8 cellular contexts compared by ENCODE assay signal in the genomic region with DNA sequence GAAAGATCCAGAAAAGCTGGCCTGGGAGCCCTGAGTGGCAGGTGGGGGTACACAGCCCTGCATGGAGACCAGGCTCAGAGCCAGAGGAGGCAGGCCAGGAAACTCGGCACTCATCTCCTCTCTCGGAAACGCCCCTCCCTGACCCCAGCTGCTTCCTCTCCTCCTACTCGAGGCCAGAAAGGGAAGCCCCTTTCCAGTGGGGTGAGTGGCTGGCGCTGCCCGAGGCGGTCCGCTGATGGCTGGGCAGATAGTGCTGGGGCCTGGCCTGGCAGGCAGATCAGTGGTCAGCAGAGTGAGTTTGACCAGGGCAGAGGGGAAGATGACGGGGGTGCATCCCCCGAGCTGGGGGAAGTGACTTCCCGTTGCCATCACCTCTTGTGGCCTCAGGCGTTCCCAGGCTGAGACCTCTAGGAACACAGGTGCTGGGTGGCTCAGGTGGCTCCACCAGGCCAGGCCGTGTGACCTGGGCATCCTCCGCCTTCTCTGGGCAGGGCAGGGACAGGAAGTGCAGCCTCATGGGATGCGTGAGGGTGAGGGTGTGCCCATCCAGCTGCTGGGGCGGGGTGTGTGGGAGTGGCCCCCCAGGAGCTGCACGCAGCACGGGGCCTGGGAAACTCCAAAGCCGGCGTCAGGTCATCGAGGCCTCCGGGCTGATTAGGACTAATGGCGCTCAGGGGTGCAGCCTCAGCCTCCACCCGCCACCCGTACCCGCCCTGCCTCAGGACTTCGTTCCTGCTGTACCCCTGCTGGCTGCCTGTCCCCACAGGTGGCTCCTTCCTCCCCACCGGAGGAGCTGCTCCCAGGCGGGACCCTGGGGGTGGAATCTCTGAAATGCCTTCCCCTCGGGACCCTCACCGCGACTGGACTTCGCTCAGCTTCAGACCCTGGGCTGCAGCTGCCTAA. TPM values are rescaled to one million over a fixed set of nuclear protein-coding genes. Genes with fewer than 3 reads are reported as not detected.
DNase-seq lines count a peak whose midpoint lies in the region; ATAC-seq and TF ChIP-seq lines count a peak whose summit lies in the region.

No MANE protein-coding gene starts in this region.

- H3K9me3 ChIP-seq in NT2/D1 (ENCODE audit: insufficient read depth, low read length) (no peaks in the 10 kb centered on the region), left lung (no peaks in the 10 kb centered on the region), testis (no peaks in the 10 kb centered on the region)

- H3K36me3 Mint-ChIP-seq in activated naive CD8-positive, alpha-beta T cell treated with anti-CD3 and anti-CD28 coated beads, Interleukin-2, amount 50 U/mL, for 24 hours (ENCODE audit: low read depth) = no peaks in the 10 kb centered on the region

- WGBS in testis, 2 donors = 65 to 74% methylated on average over 24 to 33 of the region's 33 CpGs

- H3K27me3 ChIP-seq in NT2/D1 (ENCODE audit: insufficient read depth, insufficient read length) = peaks cover 12% of the 10 kb centered on the region
- no peaks in the 10 kb centered on the region for H3K27me3 ChIP-seq in left lung
- H3K27me3 ChIP-seq in testis = no peaks in the 10 kb centered on the region

- H3K4me1 Mint-ChIP-seq in activated naive CD8-positive, alpha-beta T cell treated with anti-CD3 and anti-CD28 coated beads, Interleukin-2, amount 50 U/mL, for 24 hours = peaks cover 67% of the 10 kb centered on the region

- H3K27me3 Mint-ChIP-seq in activated naive CD8-positive, alpha-beta T cell treated with anti-CD3 and anti-CD28 coated beads, Interleukin-2, amount 50 U/mL, for 24 hours = no peaks in the 10 kb centered on the region

- H3K4me3 Mint-ChIP-seq in activated naive CD8-positive, alpha-beta T cell treated with anti-CD3 and anti-CD28 coated beads, Interleukin-2, amount 50 U/mL, for 24 hours = peak overlapping the region; percentile 75

- peaks cover 50% of the 10 kb centered on the region for H3K4me1 ChIP-seq in NT2/D1 (ENCODE audit: insufficient read depth, insufficient read length)
- peaks cover 67 to 98% of the 10 kb centered on the region in 2 donors for H3K4me1 ChIP-seq in left lung
- peaks cover 83% of the 10 kb centered on the region for H3K4me1 ChIP-seq in testis

- intact Hi-C loops in left lung (cut with DNase I) (no loop called here), testis (cut with DNase I; ENCODE audit: low total_unique reads) (no loop called here)

- H3K9ac ChIP-seq in NT2/D1 (ENCODE audit: insufficient read length, low read depth) = peak overlapping the region; percentile 47

- TF ChIP-seq CTCF in left lung (IDR thresholded peaks at IDR 0.05) (no peak), testis (IDR thresholded peaks at IDR 0.05) (no peak)

- H3K36me3 ChIP-seq in NT2/D1 (ENCODE audit: insufficient read depth, insufficient read length, low read length) (no peaks in the 10 kb centered on the region), left lung (peaks cover 0 to 19% of the 10 kb centered on the region in 2 donors), testis (ENCODE audit: low read depth, missing control alignments) (no peaks in the 10 kb centered on the region)

- ATAC-seq in GM21576 (IDR thresholded peaks at IDR 0.05; ENCODE audit: unreplicated experiment) (peak; percentile 48), left lung (peak; percentile 22)
- peak; percentile 64 for ATAC-seq in activated naive CD8-positive, alpha-beta T cell treated with anti-CD3 and anti-CD28 coated beads, Interleukin-2, amount 50 U/mL, for 24 hours

- H3K27ac ChIP-seq in left lung = peak overlapping the region; percentile 85 to 96
- peak overlapping the region; percentile 39 to 87 for H3K27ac ChIP-seq in testis

- peak overlapping the region; percentile 84 for H3K27ac Mint-ChIP-seq in activated naive CD8-positive, alpha-beta T cell treated with anti-CD3 and anti-CD28 coated beads, Interleukin-2, amount 50 U/mL, for 24 hours

- DNase-seq in Daoy (ENCODE audit: low read depth) (peak; percentile 68), NT2/D1 (ENCODE audit: low read depth, low spot score) (no peak), left lung (peak; percentile 84 to 92), testis (no peak), cerebellar nuclear complex (lab: John Stamatoyannopoulos, UW) (no peak), 8988T (no peak)
- peak; percentile 74 for DNase-seq in activated naive CD8-positive, alpha-beta T cell treated with anti-CD3 and anti-CD28 coated beads, Interleukin-2, amount 50 U/mL, for 24 hours

- no peak for TF ChIP-seq POLR2A in testis (IDR thresholded peaks at IDR 0.05)

- H3K9me3 Mint-ChIP-seq in activated naive CD8-positive, alpha-beta T cell treated with anti-CD3 and anti-CD28 coated beads, Interleukin-2, amount 50 U/mL, for 24 hours = no peaks in the 10 kb centered on the region

- H3K4me3 ChIP-seq in NT2/D1 (ENCODE audit: insufficient read length, low read depth) = no peak overlapping the region
- peak overlapping the region in 1 of 2 donors; percentile 60 for H3K4me3 ChIP-seq in left lung
- no peak overlapping the region for H3K4me3 ChIP-seq in testis

RNA-seq across cellular contexts. Expression of a gene that starts 5.8 kb away (rescaled TPM):
- total RNA-seq in Daoy (2014; rRNA removed; shearing (Covaris generic)) = 14.0 and 16.9 TPM in 2 replicates
- total RNA-seq in left lung (100 to 1,000 TPM in 1 of 2 donors, 10 to 100 TPM in 1; 58.2 to 113 TPM), testis (10 to 100 TPM; 45.0 to 47.3 TPM)
- polyA plus RNA-seq in testis (ENCODE audit: insufficient read depth, low read depth, low replicate concordance) = 26.6 TPM

RNA-seq across cellular contexts. Expression of a gene that starts 42.5 kb away (rescaled TPM):
- total RNA-seq in Daoy (2014; rRNA removed; shearing (Covaris generic)) = 57.6 and 79.4 TPM in 2 replicates
- 10 to 100 TPM; 32.9 to 46.5 TPM for total RNA-seq in left lung
- total RNA-seq in testis = 100 to 1,000 TPM in 1 of 2 donors, 10 to 100 TPM in 1; 99.7 to 108 TPM
- 35.1 TPM for polyA plus RNA-seq in testis (ENCODE audit: insufficient read depth, low read depth, low replicate concordance)

RNA-seq across cellular contexts. Expression of a gene that starts 45.0 kb away (rescaled TPM):
- 101 and 111 TPM in 2 replicates for total RNA-seq in Daoy (2014; rRNA removed; shearing (Covaris generic))
- total RNA-seq in left lung = 100 to 1,000 TPM; 262 to 265 TPM
- total RNA-seq in testis = 100 to 1,000 TPM; 318 to 355 TPM
- 233 TPM for polyA plus RNA-seq in testis (ENCODE audit: insufficient read depth, low read depth, low replicate concordance)

Comparison
In these comparisons a context has a peak if more than half of its experiments do, and no peak if none do; other contexts are left out.
1. DNase-seq: peak in Daoy (single experiment), activated naive CD8-positive, alpha-beta T cell treated with anti-CD3 and anti-CD28 coated beads, Interleukin-2, amount 50 U/mL, for 24 hours (single experiment) and left lung (2 of 2); none in NT2/D1 (single experiment), testis (single experiment), cerebellar nuclear complex (0 of 2) and 8988T (single experiment).
2. Peak in every context shown above with its lines, with median percentiles within 50 percentile points of each other: ATAC-seq.